In genomic region chr5:6675784-6676499, GRCh38 we compare ENCODE assay signal across 19 cellular contexts. TPM values are rescaled to one million over a fixed set of nuclear protein-coding genes. Genes with fewer than 3 reads are reported as not detected.
DNase-seq lines count a peak whose midpoint lies in the region; ATAC-seq and TF ChIP-seq lines count a peak whose summit lies in the region.
"Had no signal": no experiment of that assay in that cellular context is flagged by ENCODE, and none has a peak within 500 bp of the region (broad histone marks: within the 10 kb centered on the region; RNA-seq: fewer than 3 reads in every experiment).

No MANE protein-coding gene starts in this region.

- no peaks in the 10 kb centered on the region for H3K9me3 ChIP-seq in HCT116 (ENCODE audit: control insufficient read depth in 1 of 2, insufficient read depth in 1 of 2, low read depth in 1 of 2, low read length in 2 of 2)
- peaks cover 6% of the 10 kb centered on the region; the same call in 1 of the 2 replicates for H3K9me3 ChIP-seq in OCI-LY7 (ENCODE audit: low read length)
- H3K9me3 ChIP-seq in upper lobe of left lung, result no peaks in the 10 kb centered on the region

- POLR2A ChIA-PET in HCT116 (lab: Charles Lee) (no interaction called here), OCI-LY7 (lab: Charles Lee) (interaction anchor here (0.5 to 0.6 kb wide), 2 partner anchors 55 to 321 kb away, joined by 3 read pairs; no protein-coding TSS in a partner anchor)

- CTCF ChIA-PET in HCT116 (lab: Charles Lee), result no interaction called here
- CTCF ChIA-PET in OCI-LY7 (lab: Charles Lee; ENCODE audit: unreplicated experiment), result no interaction called here

- H3K4me2 ChIP-seq in HCT116 (ENCODE audit: low read length) (no peak overlapping the region), OCI-LY7 (ENCODE audit: low read length) (no peak overlapping the region)

- BruUV-seq in HCT116 (replicated peaks; lab: Mats Ljungman, UMichigan) (no TSS peak), OCI-LY7 (replicated peaks; lab: Mats Ljungman, UMichigan) (no TSS peak)

- H3K79me2 ChIP-seq in HCT116 (ENCODE audit: insufficient read depth, low read length) (no peaks in the 10 kb centered on the region), OCI-LY7 (ENCODE audit: insufficient read depth, low read depth, low read length) (no peaks in the 10 kb centered on the region)

- H4K20me1 ChIP-seq in HCT116 (ENCODE audit: insufficient read depth) (no peaks in the 10 kb centered on the region), OCI-LY7 (ENCODE audit: insufficient read depth, low read length) (no peaks in the 10 kb centered on the region)

- peak; percentile 36; the same call in 1 of the 2 replicates for ATAC-seq in HCT116
- ATAC-seq in HG02763 (IDR thresholded peaks at IDR 0.05; ENCODE audit: unreplicated experiment), result no peak
- ATAC-seq in upper lobe of left lung (ENCODE audit: low FRiP score in 2 of 2), result no peak
- ATAC-seq: natural killer cell treated with Interleukin-12 subunit alpha and Interleukin-12 subunit beta and Interleukin-15 and Interleukin-18, amount 100 ng/mL, for 72 hours had no signal

- H3K9me2 ChIP-seq in HCT116 (ENCODE audit: insufficient read depth) (no peaks in the 10 kb centered on the region), OCI-LY7 (ENCODE audit: insufficient read depth, low read length) (no peaks in the 10 kb centered on the region)

- TF ChIP-seq EP300 in upper lobe of left lung (IDR thresholded peaks at IDR 0.05), result no peak

- H3K4me1 ChIP-seq in HCT116 (ENCODE audit: control insufficient read depth in 1 of 2, insufficient read depth in 2 of 2, low read length in 2 of 2) (peaks cover 0 to 13% of the 10 kb centered on the region in 2 experiments; a peak in 2 of 4 replicates), OCI-LY7 (ENCODE audit: insufficient read depth, low read length, poor library complexity, severe bottlenecking) (no peaks in the 10 kb centered on the region), upper lobe of left lung (no peaks in the 10 kb centered on the region)

- TF ChIP-seq RAD21 in HCT116 (IDR thresholded peaks at IDR 0.05; ENCODE audit: low read depth), result no peak

- DNase-seq in EH (ENCODE audit: low read depth) (peak; percentile 1), HCT116 (ENCODE audit: low read depth, low spot score) (no peak), OCI-LY7 (ENCODE audit: low spot score) (no peak), fibroblast of mammary gland (ENCODE audit: low read depth) (peak; percentile 2), dermis blood vessel endothelial cell (no peak), upper lobe of left lung (no peak)
- DNase-seq: activated CD4-positive, alpha-beta T cell treated with anti-CD3 and anti-CD28 coated beads, Interleukin-2, amount 10 ng/mL, durations not matched to agents 7 days and 5 days; activated CD8-positive, alpha-beta memory T cell treated with anti-CD3 and anti-CD28 coated beads, Interleukin-2, amount 50 U/mL, for 4 hours; activated gamma-delta T cell; Calu3; effector memory CD4-positive, alpha-beta T cell; islet precursor cell; NCI-H1105 treated with DMSO at 0.1 percent for 48 hours; NCI-H69; small intestine; stimulated activated CD4-positive, alpha-beta T cell treated with anti-CD3 and anti-CD28 coated beads, Interleukin-4, amount 100 ng/mL, for 24 hours; SW 1271 had no signal

- H3K36me3 ChIP-seq in HCT116 (ENCODE audit: control insufficient read depth in 1 of 2, insufficient read depth in 2 of 2, low read length in 2 of 2) (0 out of 4 replicates have a peak, but pooled peaks cover 0 to 8% of the 10 kb centered on the region in 2 experiments), OCI-LY7 (ENCODE audit: insufficient read depth, low read length) (no peaks in the 10 kb centered on the region), upper lobe of left lung (no peaks in the 10 kb centered on the region)

- 89 to 91% methylated on average over 5 of the region's 5 CpGs for whole genome bisulfite sequencing in upper lobe of left lung, 2 donors

- TF ChIP-seq POLR2A in HCT116 (IDR thresholded peaks at IDR 0.05; ENCODE audit: borderline replicate concordance, extremely low read depth, insufficient read depth, insufficient read length) (no peak), upper lobe of left lung (IDR thresholded peaks at IDR 0.05) (no peak)

- TF ChIP-seq CTCF in HCT116 (IDR thresholded peaks at IDR 0.05 in 2 of 3, conservative IDR thresholded peaks at IDR 0.05 in 1 of 3; ENCODE audit: borderline replicate concordance in 1 of 3, insufficient read depth in 1 of 3, low read depth in 2 of 3, low read length in 2 of 3) (peak in 2 of 3 experiments; percentile 23 to 42; a peak in 3 of 6 replicates), OCI-LY7 (conservative IDR thresholded peaks at IDR 0.05; ENCODE audit: low read length) (0 out of 2 replicates have a peak, but pooled peaks have one; percentile 41), fibroblast of mammary gland (conservative IDR thresholded peaks at IDR 0.05; ENCODE audit: control insufficient read depth, insufficient read depth, low read depth, low read length) (peak; percentile 9), upper lobe of left lung (IDR thresholded peaks at IDR 0.05) (no peak)

- RAD21 ChIA-PET in HCT116 (lab: Charles Lee; ENCODE audit: low non-redundant PET in 1 of 2, low total read pairs in 2 of 2, uncharacterized antibody in 2 of 2, unreplicated experiment in 2 of 2), result no interaction called here

- H3K27ac ChIP-seq in HCT116 (ENCODE audit: low read depth, low read length) (no peak overlapping the region), OCI-LY7 (ENCODE audit: low read depth, low read length, poor library complexity, severe bottlenecking) (no peak overlapping the region), upper lobe of left lung (no peak overlapping the region)

- H3K27me3 ChIP-seq in HCT116 (ENCODE audit: insufficient read depth, low read length) (no peaks in the 10 kb centered on the region), upper lobe of left lung (no peaks in the 10 kb centered on the region)

- H3K9ac ChIP-seq in HCT116 (ENCODE audit: low read length), result no peak overlapping the region

- H3K4me3 ChIP-seq in HCT116 (replicated peaks in 1 of 2; ENCODE audit: low read depth in 1 of 2, low read length in 2 of 2) (no peak overlapping the region), OCI-LY7 (ENCODE audit: low read depth, low read length, poor library complexity, severe bottlenecking) (no peak overlapping the region), fibroblast of mammary gland (ENCODE audit: control insufficient read depth, low read depth, low read length) (no peak overlapping the region), upper lobe of left lung (no peak overlapping the region)

- intact Hi-C loops in HCT116 (cut with micrococcal nuclease), result no loop called here
- intact Hi-C loops in OCI-LY7 (cut with micrococcal nuclease; ENCODE audit: unreplicated experiment), result no loop called here

- H2AFZ ChIP-seq in HCT116 (ENCODE audit: low read depth, low read length, poor library complexity, severe bottlenecking) (no peak overlapping the region), OCI-LY7 (ENCODE audit: low read length) (no peak overlapping the region)

TF ChIP-seq in HCT116, 20 proteins besides CTCF, POLR2A, EP300 and RAD21:
- TF ChIP-seq JUND (IDR thresholded peaks at IDR 0.05), result no peak
- TF ChIP-seq CBX3 (IDR thresholded peaks at IDR 0.05; ENCODE audit: low read depth), result no peak
- no peak for TF ChIP-seq EZH2phosphoT487 (IDR thresholded peaks at IDR 0.05; ENCODE audit: borderline replicate concordance)
- TF ChIP-seq, protein P1, sequence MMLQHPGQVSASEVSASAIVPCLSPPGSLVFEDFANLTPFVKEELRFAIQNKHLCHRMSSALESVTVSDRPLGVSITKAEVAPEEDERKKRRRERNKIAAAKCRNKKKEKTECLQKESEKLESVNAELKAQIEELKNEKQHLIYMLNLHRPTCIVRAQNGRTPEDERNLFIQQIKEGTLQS (IDR thresholded peaks at IDR 0.05), result no peak
- TF ChIP-seq SP1 (IDR thresholded peaks at IDR 0.05; ENCODE audit: low read depth), result no peak
- TF ChIP-seq TCF7L2 (IDR thresholded peaks at IDR 0.05; ENCODE audit: borderline replicate concordance, extremely low read depth, insufficient read depth, insufficient read length), result no peak

RNA-seq across cellular contexts. Expression of gene TENT4A, which starts 37.3 kb away (rescaled TPM):
- total RNA-seq in HCT116 (2021; ENCODE audit: unreplicated experiment) (39.8 TPM), OCI-LY7 (2022) (46.1 and 53.5 TPM in 2 replicates), dermis blood vessel endothelial cell (7.8 and 12.2 TPM in 2 replicates), upper lobe of left lung (10 to 100 TPM; 19.7 to 44.0 (median 27.3) TPM)
- polyA plus RNA-seq in HCT116 (2012), result 31.4 and 32.4 TPM in 2 replicates
- total RNA-seq in OCI-LY7 (2014; rRNA removed; shearing (Covaris generic)), result 39.0 and 41.1 TPM in 2 replicates

RNA-seq across cellular contexts. Expression of gene SRD5A1, which starts 42.7 kb away (rescaled TPM):
- total RNA-seq in HCT116 (2021; ENCODE audit: unreplicated experiment), result 24.7 TPM
- polyA plus RNA-seq in HCT116 (2012), result 12.5 and 15.1 TPM in 2 replicates
- 16.7 and 31.6 TPM in 2 replicates for total RNA-seq in OCI-LY7 (2014; rRNA removed; shearing (Covaris generic))
- total RNA-seq in OCI-LY7 (2022), result 31.9 and 32.5 TPM in 2 replicates
- 13.2 and 14.1 TPM in 2 replicates for total RNA-seq in dermis blood vessel endothelial cell
- 10 to 100 TPM in 2 of 6 donors, 1 to 10 TPM in 4; 3.1 to 10.8 (median 8.8) TPM for total RNA-seq in upper lobe of left lung

RNA-seq across cellular contexts. Expression of gene NSUN2, which starts 43.1 kb away (rescaled TPM):
- total RNA-seq in HCT116 (2021; ENCODE audit: unreplicated experiment) (101 TPM), OCI-LY7 (2022) (122 and 139 TPM in 2 replicates), dermis blood vessel endothelial cell (64.5 and 80.0 TPM in 2 replicates), upper lobe of left lung (10 to 100 TPM; 41.9 to 92.2 (median 52.2) TPM)
- polyA plus RNA-seq in HCT116 (2012), result 50.0 and 51.2 TPM in 2 replicates
- total RNA-seq in OCI-LY7 (2014; rRNA removed; shearing (Covaris generic)), result 88.1 and 88.9 TPM in 2 replicates

Comparison
In these comparisons a context has a peak if more than half of its experiments do, and no peak if none do; other contexts are left out.
1. DNase-seq: peak in EH (single experiment) and fibroblast of mammary gland (single experiment); none in HCT116 (single experiment), OCI-LY7 (single experiment), dermis blood vessel endothelial cell (single experiment) and upper lobe of left lung (0 of 2).
2. CTCF ChIP-seq: peak in HCT116 (2 of 3), OCI-LY7 (single experiment) and fibroblast of mammary gland (single experiment); none in upper lobe of left lung (0 of 6).